Comparison of ENCODE assay signal across 20 cellular contexts in the genomic region with DNA sequence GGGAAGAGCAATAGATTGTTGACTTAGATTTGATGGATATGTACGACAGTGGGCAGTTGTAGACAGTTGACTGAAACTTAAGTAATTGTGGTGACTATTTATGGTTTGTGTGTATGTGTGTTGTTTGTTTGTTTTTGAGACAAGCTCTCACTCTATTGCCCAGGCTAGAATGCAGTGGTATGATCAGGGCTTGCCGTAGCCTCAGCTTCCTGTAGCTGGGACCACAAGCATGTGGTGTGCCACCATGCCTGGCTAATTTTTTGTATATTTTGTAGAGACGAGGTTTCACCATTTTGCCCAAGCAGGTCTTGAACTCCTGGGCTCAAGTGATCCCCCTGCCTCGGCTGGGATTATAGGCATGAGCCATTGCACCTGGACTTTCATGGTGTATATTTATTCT. TPM values are rescaled to one million over a fixed set of nuclear protein-coding genes. Genes with fewer than 3 reads are reported as not detected.
"Had no signal": no experiment of that assay in that cellular context is flagged by ENCODE, and none has a peak within 500 bp of the region (broad histone marks: within the 10 kb centered on the region; RNA-seq: fewer than 3 reads in every experiment).

No MANE protein-coding gene starts in this region.

- H3K4me1 ChIP-seq: esophagus muscularis mucosa, psoas muscle, suprapubic skin, transverse colon, vagina had no signal

- H3K27me3 ChIP-seq: esophagus muscularis mucosa, ovary, suprapubic skin, transverse colon, vagina had no signal

- H3K27ac ChIP-seq: esophagus muscularis mucosa, ovary, psoas muscle, suprapubic skin, transverse colon, vagina had no signal

- H3K27me3 Mint-ChIP-seq: activated CD4-positive, alpha-beta T cell treated with anti-CD3 and anti-CD28 coated beads for 36 hours; naive B cell; stimulated activated naive CD8-positive, alpha-beta T cell treated with anti-CD3 and anti-CD28 coated beads, Interleukin-15, Interleukin-2, amounts not matched to agents 100 ng/mL and 50 ng/mL, for 24 hours had no signal

- H3K9me3 Mint-ChIP-seq: activated T-helper 2 cell treated with anti-CD3 and anti-CD28 coated beads, Interferon-gamma antibody, Interleukin-2, Interleukin-4, amounts not matched to agents 10 μg/mL and 5 μg/mL and 100 μg/mL, durations not matched to agents 14 hours and 24 hours and 36 hours; naive B cell; stimulated activated naive CD8-positive, alpha-beta T cell treated with anti-CD3 and anti-CD28 coated beads, Interleukin-15, Interleukin-2, amounts not matched to agents 100 ng/mL and 50 ng/mL, for 24 hours; T-helper 2 cell treated with Interferon-gamma antibody and Interleukin-4, amounts not matched to agents 5 μg/mL and 100 μg/mL, for 36 hours had no signal

- H3K4me3 ChIP-seq: esophagus muscularis mucosa, mucosa of descending colon, ovary, psoas muscle, suprapubic skin, transverse colon, vagina had no signal

- H3K27ac Mint-ChIP-seq: activated CD4-positive, alpha-beta T cell treated with anti-CD3 and anti-CD28 coated beads for 36 hours; activated T-helper 2 cell treated with anti-CD3 and anti-CD28 coated beads, Interferon-gamma antibody, Interleukin-2, Interleukin-4, amounts not matched to agents 10 μg/mL and 5 μg/mL and 100 μg/mL, durations not matched to agents 14 hours and 24 hours and 36 hours; stimulated activated naive CD8-positive, alpha-beta T cell treated with anti-CD3 and anti-CD28 coated beads, Interleukin-15, Interleukin-2, amounts not matched to agents 100 ng/mL and 50 ng/mL, for 24 hours; T-helper 2 cell treated with Interferon-gamma antibody and Interleukin-4, amounts not matched to agents 5 μg/mL and 100 μg/mL, for 36 hours had no signal

- H3K9me3 ChIP-seq: esophagus muscularis mucosa, mucosa of descending colon, ovary, psoas muscle, suprapubic skin, transverse colon, vagina had no signal

- DNase-seq: activated CD4-positive, alpha-beta T cell treated with anti-CD3 and anti-CD28 coated beads for 36 hours; activated naive CD4-positive, alpha-beta T cell treated with anti-CD3 and anti-CD28 coated beads, Interleukin-2, amount 50 U/mL, for 16 hours; effector CD4-positive, alpha-beta T cell; mesenchymal stem cell; mucosa of descending colon; naive B cell; ovary; psoas muscle; right cardiac atrium; stimulated activated CD4-positive, alpha-beta T cell treated with anti-CD3 and anti-CD28 coated beads, Interleukin-2, amount 100 ng/mL, for 24 hours; transverse colon had no signal

- H3K36me3 ChIP-seq: ovary had no signal

- H3K4me3 Mint-ChIP-seq: activated CD4-positive, alpha-beta T cell treated with anti-CD3 and anti-CD28 coated beads for 36 hours; naive B cell; stimulated activated naive CD8-positive, alpha-beta T cell treated with anti-CD3 and anti-CD28 coated beads, Interleukin-15, Interleukin-2, amounts not matched to agents 100 ng/mL and 50 ng/mL, for 24 hours; T-helper 2 cell treated with Interferon-gamma antibody and Interleukin-4, amounts not matched to agents 5 μg/mL and 100 μg/mL, for 36 hours had no signal

RNA-seq across cellular contexts. Expression of gene CFAP126, which starts 43.7 kb away (rescaled TPM):
- total RNA-seq: activated CD4-positive, alpha-beta T cell treated with anti-CD3 and anti-CD28 coated beads for 36 hours; activated T-helper 2 cell treated with anti-CD3 and anti-CD28 coated beads, Interferon-gamma antibody, Interleukin-2, Interleukin-4, amounts not matched to agents 10 μg/mL and 5 μg/mL and 100 μg/mL, durations not matched to agents 14 hours and 24 hours and 36 hours; bronchial epithelial cell; esophagus muscularis mucosa; lower leg skin; mucosa of descending colon; psoas muscle; right cardiac atrium; skeletal muscle tissue; suprapubic skin; transverse colon; vagina had no signal
- polyA plus RNA-seq: right cardiac atrium had no signal
